In genomic region chr13:31930901-31931522, GRCh38 we compare ENCODE assay signal across 10 cellular contexts.
DNase-seq lines count a peak whose midpoint lies in the region; ATAC-seq and TF ChIP-seq lines count a peak whose summit lies in the region.
"Had no signal": no experiment of that assay in that cellular context is flagged by ENCODE, and none has a peak within 500 bp of the region (broad histone marks: within the 10 kb centered on the region; RNA-seq: fewer than 3 reads in every experiment).

No MANE protein-coding gene starts in this region.

- H3K9me3 ChIP-seq in RWPE2 (ENCODE audit: severe bottlenecking), result no peaks in the 10 kb centered on the region

- no peaks in the 10 kb centered on the region for H3K27me3 ChIP-seq in RWPE2 (ENCODE audit: insufficient read depth, poor library complexity, severe bottlenecking)

- DNase-seq in stimulated activated naive CD4-positive, alpha-beta T cell treated with Interleukin-2 at 50 U/mL for 16 hours (lab: John Stamatoyannopoulos, UW), result peak; percentile 3
- DNase-seq in stimulated activated naive CD4-positive, alpha-beta T cell (lab: John Stamatoyannopoulos, UW), result no peak
- DNase-seq in RWPE2 (ENCODE audit: low spot score) (no peak), activated T-cell treated with anti-CD3 and anti-CD28 coated beads for 4 hours (no peak), DMS 273 (lab: John Stamatoyannopoulos, UW; ENCODE audit: unreplicated experiment) (no peak)
- DNase-seq: CD8-positive, alpha-beta T cell had no signal

- no peak overlapping the region for H3K27ac ChIP-seq in RWPE2 (ENCODE audit: poor library complexity, severe bottlenecking)
- H3K27ac ChIP-seq in urinary bladder (ENCODE audit: low read depth), result peak overlapping the region; percentile 6
- H3K27ac ChIP-seq: parathyroid adenoma had no signal

- H3K4me1 ChIP-seq in RWPE2 (ENCODE audit: insufficient read depth, poor library complexity, severe bottlenecking) (peaks cover 7% of the 10 kb centered on the region), urinary bladder (ENCODE audit: insufficient read depth) (no peaks in the 10 kb centered on the region)
- H3K4me1 ChIP-seq: parathyroid adenoma had no signal

- H3K36me3 ChIP-seq in RWPE2 (ENCODE audit: low read depth) (no peaks in the 10 kb centered on the region), urinary bladder (ENCODE audit: insufficient read depth) (no peaks in the 10 kb centered on the region)

- ATAC-seq in HG02973 (IDR thresholded peaks at IDR 0.05; ENCODE audit: unreplicated experiment) (peak; percentile 100), RWPE2 (ENCODE audit: low read depth) (peak; percentile 63), esophagus mucosa (no peak)
- ATAC-seq: CD8-positive, alpha-beta T cell had no signal

- TF ChIP-seq CTCF in RWPE2 (IDR thresholded peaks at IDR 0.05; ENCODE audit: poor library complexity, severe bottlenecking), result no peak

- WGBS in urinary bladder, result 75% methylated on average over 3 of the region's 3 CpGs

- H3K4me3 ChIP-seq in RWPE2 (ENCODE audit: severe bottlenecking), result no peak overlapping the region
- no peak overlapping the region for H3K4me3 ChIP-seq in urinary bladder (ENCODE audit: low read depth, low read length)
